In genomic region chr11:797300-798092, GRCh38 we compare ENCODE assay signal across 8 cellular contexts. TPM values are rescaled to one million over a fixed set of nuclear protein-coding genes. Genes with fewer than 3 reads are reported as not detected.
A peak's percentile ranks its signal among the peaks of the same experiment; 100 is the strongest.
DNase-seq lines count a peak whose midpoint lies in the region; ATAC-seq, FAIRE-seq and TF ChIP-seq lines count a peak whose summit lies in the region.

No MANE protein-coding gene starts in this region.

- TF ChIP-seq POLR2A in esophagus squamous epithelium (IDR thresholded peaks at IDR 0.05) = no peak

- ATAC-seq in GM21529 (IDR thresholded peaks at IDR 0.05; ENCODE audit: unreplicated experiment) (peak; percentile 53), Panc1 (peak; percentile 69)
- peak; percentile 64 for ATAC-seq in naive thymus-derived CD4-positive, alpha-beta T cell
- ATAC-seq in stimulated activated naive CD8-positive, alpha-beta T cell treated with anti-CD3 and anti-CD28 coated beads, Interleukin-15, Interleukin-2, amounts not matched to agents 100 U/mL and 50 U/mL, for 24 hours = peak; percentile 70

- peaks cover 0 to 15% (median 12%) of the 10 kb centered on the region in 7 donors for H3K4me1 Mint-ChIP-seq in naive thymus-derived CD4-positive, alpha-beta T cell

- POLR2A ChIA-PET in Panc1 (lab: Charles Lee) = interaction anchor here (0.6 kb wide), 1 partner anchor 12 kb away, joined by 3 read pairs; no protein-coding TSS in a partner anchor
- POLR2A ChIA-PET in naive thymus-derived CD4-positive, alpha-beta T cell (lab: Charles Lee) = interaction anchor here (0.7 to 3.0 kb wide), 11 partner anchors 9 to 590 kb away, joined by 3 to 23 read pairs (median 4); partner anchors contain the start of genes BET1L, GATD1, PHRF1 and PNPLA2

- H3K27me3 Mint-ChIP-seq in naive thymus-derived CD4-positive, alpha-beta T cell = no peaks in the 10 kb centered on the region

- WGBS in esophagus squamous epithelium, 2 donors = 2% methylated on average over 13 of the region's 57 CpGs; no CpG with 5 or more reads in 1 of the 2 donors

- no TSS peak for BruUV-seq in Panc1 (replicated peaks; lab: Mats Ljungman, UMichigan)

- FAIRE-seq in D721Med (lab: Jason Lieb, UNC) = no peak

- CTCF ChIA-PET in Panc1 (lab: Charles Lee) = no interaction called here
- CTCF ChIA-PET in naive thymus-derived CD4-positive, alpha-beta T cell (lab: Charles Lee) = interaction anchor here (1.0 kb wide), 1 partner anchor 22 kb away, joined by 3 read pairs; no protein-coding TSS in a partner anchor

- peak overlapping the region; percentile 61 to 94 (median 92) for H3K27ac Mint-ChIP-seq in naive thymus-derived CD4-positive, alpha-beta T cell

- TF ChIP-seq CTCF in D721Med (IDR thresholded peaks at IDR 0.05; ENCODE audit: insufficient read depth, missing control alignments) = no peak
- no peak for TF ChIP-seq CTCF in Panc1 (IDR thresholded peaks at IDR 0.05)
- no peak for TF ChIP-seq CTCF in esophagus squamous epithelium (IDR thresholded peaks at IDR 0.05)

- H3K9me3 ChIP-seq in Panc1 (ENCODE audit: control insufficient read depth, insufficient read depth, low read depth, low read length) = no peaks in the 10 kb centered on the region
- H3K9me3 ChIP-seq in esophagus squamous epithelium = no peaks in the 10 kb centered on the region
- H3K9me3 ChIP-seq in naive thymus-derived CD4-positive, alpha-beta T cell (ENCODE audit: control insufficient read depth in 2 of 3, low read length in 3 of 3) = no peaks in the 10 kb centered on the region

- intact Hi-C loops in Panc1 (cut with micrococcal nuclease; ENCODE audit: unreplicated experiment) = no loop called here
- intact Hi-C loops in esophagus squamous epithelium (cut with DNase I) = no loop called here
- intact Hi-C loops in naive thymus-derived CD4-positive, alpha-beta T cell (cut with micrococcal nuclease) = loop anchor here (1.0 to 10.0 kb wide), 13 partner anchors 8 to 590 kb away; partner anchors contain the start of genes LMNTD2 (in 2 of the 2), RASSF7 (in 2 of the 2), RPLP2 (in 2 of the 2) and TALDO1 (in 2 of the 2)

- H3K4me1 ChIP-seq in Panc1 (ENCODE audit: control insufficient read depth, insufficient read depth, low read length) (peaks cover 42% of the 10 kb centered on the region), esophagus squamous epithelium (peaks cover 29 to 47% (median 39%) of the 10 kb centered on the region in 3 donors)
- peaks cover 14 to 16% of the 10 kb centered on the region in 2 donors for H3K4me1 ChIP-seq in naive thymus-derived CD4-positive, alpha-beta T cell (ENCODE audit: control insufficient read depth in 2 of 2, insufficient read depth in 2 of 2, low read length in 2 of 2)

- peak overlapping the region; percentile 84 to 99 (median 90) for H3K4me3 Mint-ChIP-seq in naive thymus-derived CD4-positive, alpha-beta T cell

- H3K27ac ChIP-seq in Panc1 (ENCODE audit: low read length) (peak overlapping the region; percentile 93), esophagus squamous epithelium (peak overlapping the region; percentile 81 to 94 (median 90))
- H3K27ac ChIP-seq in naive thymus-derived CD4-positive, alpha-beta T cell (ENCODE audit: low read depth, low read length) = peak overlapping the region; percentile 93

- in situ Hi-C loops in Panc1 (cut with HindIII; ENCODE audit: low pct_unique_long_range_greater_than_20kb, low sequenced_read_pairs) = no loop called here

- H3K27me3 ChIP-seq in Panc1 (ENCODE audit: control insufficient read depth, insufficient read depth, low read length) (no peaks in the 10 kb centered on the region), esophagus squamous epithelium (no peaks in the 10 kb centered on the region)
- no peaks in the 10 kb centered on the region for H3K27me3 ChIP-seq in naive thymus-derived CD4-positive, alpha-beta T cell (ENCODE audit: control insufficient read depth in 2 of 2, insufficient read depth in 2 of 2, low read length in 2 of 2)

- H3K9me3 Mint-ChIP-seq in naive thymus-derived CD4-positive, alpha-beta T cell = no peaks in the 10 kb centered on the region

- DNase-seq in D721Med (ENCODE audit: insufficient read length, low spot score) = peak; percentile 55
- peak; percentile 80 for DNase-seq in Jurkat, Clone E6-1 (ENCODE audit: low read depth, low spot score)
- DNase-seq in Panc1 (ENCODE audit: low read depth, low spot score) = no peak
- DNase-seq in activated T-cell treated with anti-CD3 and anti-CD28 coated beads, Interleukin-2, amount 50 U/mL, for 48 hours = peak; percentile 82 to 88
- DNase-seq in esophagus squamous epithelium (lab: John Stamatoyannopoulos, UW) = no peak
- peak; percentile 54 to 88 (median 63) for DNase-seq in naive thymus-derived CD4-positive, alpha-beta T cell
- DNase-seq in stimulated activated naive CD8-positive, alpha-beta T cell treated with anti-CD3 and anti-CD28 coated beads, Interleukin-15, Interleukin-2, amounts not matched to agents 100 U/mL and 50 U/mL, for 24 hours = peak; percentile 86

- peaks cover 0 to 6% (median 0%) of the 10 kb centered on the region in 5 donors for H3K36me3 Mint-ChIP-seq in naive thymus-derived CD4-positive, alpha-beta T cell

- H3K4me3 ChIP-seq in Jurkat, Clone E6-1 (ENCODE audit: low read length) = peak overlapping the region; percentile 85
- H3K4me3 ChIP-seq in Panc1 (ENCODE audit: low read depth in 2 of 2, low read length in 2 of 2) (peak overlapping the region; percentile 71 to 86), esophagus squamous epithelium (peak overlapping the region; percentile 65 to 87 (median 82))
- H3K4me3 ChIP-seq in naive thymus-derived CD4-positive, alpha-beta T cell (ENCODE audit: low read length) = peak overlapping the region; percentile 87

- H3K36me3 ChIP-seq in Panc1 (ENCODE audit: control insufficient read depth, insufficient read depth, low read length) (no peaks in the 10 kb centered on the region; the same call in none of the 2 replicates), esophagus squamous epithelium (peaks cover 4 to 55% (median 8%) of the 10 kb centered on the region in 3 donors)
- H3K36me3 ChIP-seq in naive thymus-derived CD4-positive, alpha-beta T cell (ENCODE audit: control insufficient read depth in 2 of 3, insufficient read depth in 3 of 3, low read length in 3 of 3) = peaks cover 0 to 52% (median 5%) of the 10 kb centered on the region in 3 experiments

RNA-seq across cellular contexts. Expression of gene SLC25A22, which starts 0.6 kb away (rescaled TPM):
- polyA plus RNA-seq in Jurkat, Clone E6-1 (2012; ENCODE audit: insufficient read depth, insufficient read length) = 27.1 TPM
- 119 TPM for total RNA-seq in Panc1 (2021; ENCODE audit: unreplicated experiment)
- 120 TPM for polyA plus RNA-seq in Panc1 (2012; ENCODE audit: insufficient read length)
- total RNA-seq in esophagus squamous epithelium = 10 to 100 TPM in 2 of 4 donors, 1 to 10 TPM in 2; 4.0 to 14.7 (median 9.8) TPM
- total RNA-seq in naive thymus-derived CD4-positive, alpha-beta T cell = 10 to 100 TPM; 17.4 to 58.4 (median 21.3) TPM
- polyA plus RNA-seq in naive thymus-derived CD4-positive, alpha-beta T cell = 10 to 100 TPM in 1 of 2 donors, 1 to 10 TPM in 1; 6.4 to 11.1 TPM

RNA-seq across cellular contexts. Expression of gene PIDD1, which starts 7.5 kb away (rescaled TPM):
- polyA plus RNA-seq in Jurkat, Clone E6-1 (2012; ENCODE audit: insufficient read depth, insufficient read length) = 26.8 TPM
- total RNA-seq in Panc1 (2021; ENCODE audit: unreplicated experiment) (75.9 TPM), esophagus squamous epithelium (10 to 100 TPM in 3 of 4 donors, 1 to 10 TPM in 1; 9.3 to 14.3 (median 10.6) TPM)
- polyA plus RNA-seq in Panc1 (2012; ENCODE audit: insufficient read length) = 86.9 TPM
- 10 to 100 TPM; 30.0 to 38.7 (median 34.1) TPM for total RNA-seq in naive thymus-derived CD4-positive, alpha-beta T cell
- 1 to 10 TPM; 4.7 to 8.3 TPM for polyA plus RNA-seq in naive thymus-derived CD4-positive, alpha-beta T cell

RNA-seq across cellular contexts. Expression of gene CEND1, which starts 7.6 kb away (rescaled TPM):
- not detected for polyA plus RNA-seq in Jurkat, Clone E6-1 (2012; ENCODE audit: insufficient read depth, insufficient read length)
- total RNA-seq in Panc1 (2021; ENCODE audit: unreplicated experiment) (15.9 TPM), esophagus squamous epithelium (under 1 TPM in 1 of 4 donors, not detected in 3; 0.15 TPM)
- 36.1 TPM for polyA plus RNA-seq in Panc1 (2012; ENCODE audit: insufficient read length)
- total RNA-seq in naive thymus-derived CD4-positive, alpha-beta T cell = 1 to 10 TPM in 1 of 5 experiments, not detected in 4; 2.3 TPM
- not detected for polyA plus RNA-seq in naive thymus-derived CD4-positive, alpha-beta T cell

RNA-seq across cellular contexts. Expression of gene RPLP2, which starts 12.3 kb away (rescaled TPM):
- polyA plus RNA-seq in Jurkat, Clone E6-1 (2012; ENCODE audit: insufficient read depth, insufficient read length) = 2,039 TPM
- 3,468 TPM for total RNA-seq in Panc1 (2021; ENCODE audit: unreplicated experiment)
- 4,274 TPM for polyA plus RNA-seq in Panc1 (2012; ENCODE audit: insufficient read length)
- 100 to 1,000 TPM; 232 to 871 (median 490) TPM for total RNA-seq in esophagus squamous epithelium
- total RNA-seq in naive thymus-derived CD4-positive, alpha-beta T cell = 1,000 to 10,000 TPM; 2,266 to 5,944 (median 5,497) TPM
- 1,000 to 10,000 TPM; 3,734 to 4,844 TPM for polyA plus RNA-seq in naive thymus-derived CD4-positive, alpha-beta T cell

RNA-seq across cellular contexts. Expression of gene GATD1, which starts 20.2 kb away (rescaled TPM):
- polyA plus RNA-seq in Jurkat, Clone E6-1 (2012; ENCODE audit: insufficient read depth, insufficient read length) = 50.0 TPM
- total RNA-seq in Panc1 (2021; ENCODE audit: unreplicated experiment) (229 TPM), esophagus squamous epithelium (10 to 100 TPM; 20.2 to 38.7 (median 21.6) TPM)
- polyA plus RNA-seq in Panc1 (2012; ENCODE audit: insufficient read length) = 200 TPM
- 10 to 100 TPM; 37.8 to 59.2 (median 52.9) TPM for total RNA-seq in naive thymus-derived CD4-positive, alpha-beta T cell
- polyA plus RNA-seq in naive thymus-derived CD4-positive, alpha-beta T cell = 10 to 100 TPM in 1 of 2 donors, 1 to 10 TPM in 1; 8.1 to 17.8 TPM

Comparison
In these comparisons a context has a peak if more than half of its experiments do, and no peak if none do; other contexts are left out.
1. DNase-seq: peak in D721Med (single experiment), Jurkat, Clone E6-1 (single experiment), activated T-cell treated with anti-CD3 and anti-CD28 coated beads, Interleukin-2, amount 50 U/mL, for 48 hours (2 of 2), naive thymus-derived CD4-positive, alpha-beta T cell (9 of 9) and stimulated activated naive CD8-positive, alpha-beta T cell treated with anti-CD3 and anti-CD28 coated beads, Interleukin-15, Interleukin-2, amounts not matched to agents 100 U/mL and 50 U/mL, for 24 hours (single experiment); none in Panc1 (single experiment) and esophagus squamous epithelium (single experiment).
2. intact Hi-C loops: an anchor here in naive thymus-derived CD4-positive, alpha-beta T cell (1.0 to 10.0 kb wide); none called in Panc1 and esophagus squamous epithelium.
3. Peak in every context shown above with its lines, with median percentiles within 50 percentile points of each other: ATAC-seq, H3K4me3 ChIP-seq and H3K27ac ChIP-seq.